1 cellular context compared by ENCODE assay signal in genomic region chr13:82506805-82507404, GRCh38.
TF ChIP-seq lines count a peak whose summit lies in the region.

No MANE protein-coding gene starts in this region.

TF ChIP-seq in HepG2, 621 proteins besides CTCF, POLR2A, EP300 and RAD21 (continued from another document):
- TF ChIP-seq DDIT3 (CRISPR knock-in tag; IDR thresholded peaks at IDR 0.05), result no peak
